Comparison of ENCODE assay signal across 34 cellular contexts in the genomic region with DNA sequence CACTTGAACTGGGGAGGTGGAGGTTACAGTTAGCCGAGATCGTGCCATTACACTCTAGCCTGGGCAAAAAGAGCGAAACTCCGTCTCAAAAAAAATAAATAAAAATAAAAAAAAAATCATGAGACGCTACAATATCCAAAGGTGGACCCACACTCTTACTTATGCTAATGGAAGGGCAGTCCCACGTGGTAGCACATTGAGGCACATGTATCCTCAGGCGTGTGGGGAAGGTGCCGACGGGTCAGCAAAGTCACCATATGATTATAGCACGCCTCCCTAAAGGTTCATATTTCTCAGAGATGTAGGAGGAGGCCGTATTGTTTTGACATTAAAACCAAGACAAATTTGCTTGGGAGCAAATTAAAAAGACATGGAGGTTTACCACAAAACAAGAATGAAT.
"Had no signal": no experiment of that assay in that cellular context is flagged by ENCODE, and none has a peak within 500 bp of the region (broad histone marks: within the 10 kb centered on the region; RNA-seq: fewer than 3 reads in every experiment).

No MANE protein-coding gene starts in this region.

- FAIRE-seq: astrocyte, bronchial epithelial cell had no signal

- H3K27ac ChIP-seq: adrenal gland, ascending aorta, body of pancreas, brain microvascular endothelial cell, breast epithelium, cardiac muscle cell had no signal

- DNase-seq: activated effector memory CD4-positive, alpha-beta T cell treated with anti-CD3 and anti-CD28 coated beads, Interleukin-2, amount 50 U/mL, for 16 hours; activated effector memory CD4-positive, alpha-beta T cell treated with Interleukin-2 at 50 U/mL for 16 hours; activated gamma-delta T cell; activated gamma-delta T cell treated with Interleukin-2 at 50 U/mL for 16 hours; activated naive CD4-positive, alpha-beta T cell; activated naive CD4-positive, alpha-beta T cell treated with anti-CD3 and anti-CD28 coated beads for 36 hours; activated naive CD4-positive, alpha-beta T cell treated with anti-CD3 and anti-CD28 coated beads, Interleukin-2, amount 10 ng/mL, durations not matched to agents 7 days and 5 days; activated naive CD4-positive, alpha-beta T cell treated with anti-CD3 and anti-CD28 coated beads, Interleukin-2, amount 50 U/mL, for 16 hours; activated naive CD4-positive, alpha-beta T cell treated with Interleukin-2 at 50 U/mL for 16 hours; activated naive CD8-positive, alpha-beta T cell treated with anti-CD3 and anti-CD28 coated beads for 36 hours; activated naive CD8-positive, alpha-beta T cell treated with anti-CD3 and anti-CD28 coated beads, Interleukin-2, amount 10 ng/mL, durations not matched to agents 7 days and 5 days; activated naive CD8-positive, alpha-beta T cell treated with anti-CD3 and anti-CD28 coated beads, Interleukin-2, amount 50 U/mL, for 24 hours; activated T-cell treated with anti-CD3 and anti-CD28 coated beads, Interleukin-2, amount 50 U/mL, for 1 hour; activated T-cell treated with anti-CD3 and anti-CD28 coated beads, Interleukin-2, amount 50 U/mL, for 24 hours; activated T-cell treated with anti-CD3 and anti-CD28 coated beads, Interleukin-2, amount 50 U/mL, for 4 hours; activated T-cell treated with anti-CD3 and anti-CD28 coated beads, Interleukin-2, amount 50 U/mL, for 48 hours; activated T-cell treated with anti-CD3 and anti-CD28 coated beads, Interleukin-2, amount 50 U/mL, for 72 hours; adrenal gland; amniotic stem cell; amygdala; anterior cingulate cortex; aorta; body of pancreas; brain microvascular endothelial cell; caudate nucleus; central memory CD4-positive, alpha-beta T cell; cerebellar nuclear complex had no signal

- H3K4me3 ChIP-seq: adrenal gland, ascending aorta, body of pancreas, breast epithelium, cardiac muscle cell had no signal

- H3K36me3 ChIP-seq: adrenal gland, ascending aorta, brain microvascular endothelial cell, breast epithelium, cardiac muscle cell had no signal

- H3K4me1 ChIP-seq: adrenal gland, ascending aorta, body of pancreas, breast epithelium had no signal

- H3K27me3 ChIP-seq: adrenal gland, ascending aorta, body of pancreas, brain microvascular endothelial cell, breast epithelium, cardiac muscle cell had no signal

- H3K9me3 ChIP-seq: adrenal gland, ascending aorta, body of pancreas, breast epithelium had no signal

- ATAC-seq: activated naive CD4-positive, alpha-beta T cell treated with anti-CD3 and anti-CD28 coated beads, Interleukin-2, amount 50 U/mL, for 72 hours; activated naive CD8-positive, alpha-beta T cell treated with anti-CD3 and anti-CD28 coated beads, Interleukin-2, amount 50 U/mL, for 24 hours; activated T-cell treated with anti-CD3 and anti-CD28 coated beads, Interleukin-2, amount 50 U/mL, for 4 hours; activated T-cell treated with anti-CD3 and anti-CD28 coated beads, Interleukin-2, amount 50 U/mL, for 72 hours; activated T-helper 17 cell treated with anti-CD3 and anti-CD28 coated beads, Interleukin-2, amount 50 U/mL, for 72 hours; body of pancreas had no signal
